In genomic region chr17:18937981-18938691, GRCh38 we compare ENCODE assay signal across 20 cellular contexts. TPM values are rescaled to one million over a fixed set of nuclear protein-coding genes. Genes with fewer than 3 reads are reported as not detected.
"Had no signal": no experiment of that assay in that cellular context is flagged by ENCODE, and none has a peak within 500 bp of the region (broad histone marks: within the 10 kb centered on the region; RNA-seq: fewer than 3 reads in every experiment).

No MANE protein-coding gene starts in this region.

- ATAC-seq: lower lobe of right lung; natural killer cell; pancreas; sciatic nerve; stimulated activated effector memory CD8-positive, alpha-beta T cell treated with anti-CD3 and anti-CD28 coated beads, Interleukin-12 subunit alpha, Interleukin-12 subunit beta, amount 100 ng/mL, for 72 hours had no signal

- H3K4me3 ChIP-seq: esophagus squamous epithelium, lower lobe of right lung, pancreas, smooth muscle cell, stomach had no signal

- DNase-seq: activated CD4-positive, alpha-beta T cell treated with anti-CD3 and anti-CD28 coated beads for 1 hour; activated gamma-delta T cell treated with Interleukin-2 at 50 U/mL for 16 hours; activated naive CD8-positive, alpha-beta T cell treated with anti-CD3 and anti-CD28 coated beads for 36 hours; amniotic stem cell; dermis blood vessel endothelial cell; effector memory CD4-positive, alpha-beta T cell; esophagus squamous epithelium; lower lobe of right lung; natural killer cell; pancreas; stimulated activated CD4-positive, alpha-beta T cell treated with anti-CD3 and anti-CD28 coated beads, Interleukin-4, amount 100 ng/mL, for 1 hour; stomach; T-helper 2 cell; WERI-Rb-1 had no signal

RNA-seq across cellular contexts. Expression of gene SLC5A10, which starts 13.8 kb away (rescaled TPM):
- total RNA-seq: activated CD8-positive, alpha-beta memory T cell treated with anti-CD3 and anti-CD28 coated beads for 36 hours; activated naive CD8-positive, alpha-beta T cell treated with anti-CD3 and anti-CD28 coated beads for 36 hours; dermis blood vessel endothelial cell; lower lobe of right lung; mesenteric fat pad; pancreas; sciatic nerve; smooth muscle cell; stomach; temporal lobe had no signal
